ENCODE assay signal across 13 cellular contexts in the genomic region with DNA sequence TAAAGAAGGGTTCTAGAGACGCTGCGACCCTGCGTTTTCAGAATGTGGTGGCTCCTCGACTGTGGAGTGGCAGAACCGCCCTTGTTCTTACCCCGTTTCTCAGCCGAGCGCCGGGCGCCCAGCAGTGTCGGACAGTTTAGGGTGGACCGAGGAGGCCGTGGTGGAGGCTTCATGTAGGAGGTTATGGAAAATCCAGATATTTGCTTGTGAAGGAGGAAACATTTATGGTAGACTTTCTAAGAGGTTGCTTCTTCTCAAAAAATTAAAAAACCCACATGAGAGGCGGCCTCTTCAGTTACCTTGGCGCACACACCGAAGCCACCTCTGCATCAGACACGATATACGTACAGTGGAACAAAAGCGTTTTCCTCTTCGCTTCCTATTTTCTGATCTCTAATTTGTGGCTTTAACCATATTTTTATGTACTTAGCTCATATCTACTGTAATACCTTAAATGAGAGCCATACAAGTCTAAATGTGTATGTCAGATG.
A peak's percentile ranks its signal among the peaks of the same experiment; 100 is the strongest.
DNase-seq lines count a peak whose midpoint lies in the region; ATAC-seq and TF ChIP-seq lines count a peak whose summit lies in the region.
"Had no signal": no experiment of that assay in that cellular context is flagged by ENCODE, and none has a peak within 500 bp of the region (broad histone marks: within the 10 kb centered on the region; RNA-seq: fewer than 3 reads in every experiment).

No MANE protein-coding gene starts in this region.

- no peaks in the 10 kb centered on the region for H3K9me3 ChIP-seq in BLaER1 treated with 17β-estradiol and CSF1 and Interleukin-3, amounts not matched to agents 10 nM and 100 nM (replicated peaks in 1 of 11)
- no peaks in the 10 kb centered on the region for H3K9me3 ChIP-seq in T-helper 17 cell (ENCODE audit: control insufficient read depth, low read length, poor library complexity, severe bottlenecking)
- H3K9me3 ChIP-seq: left lung, neutrophil had no signal

- peaks cover 16 to 52% (median 35%) of the 10 kb centered on the region in 10 experiments for H3K4me1 ChIP-seq in BLaER1 treated with 17β-estradiol and CSF1 and Interleukin-3, amounts not matched to agents 10 nM and 100 nM

- H3K27me3 Mint-ChIP-seq in T-helper 17 cell (no peaks in the 10 kb centered on the region), nephron (ENCODE audit: low read depth) (peaks cover 5% of the 10 kb centered on the region)

- intact Hi-C loops in left cardiac atrium (cut with DNase I): no loop called here

- peaks cover 0 to 18% (median 12%) of the 10 kb centered on the region in 11 experiments; a peak in 13 of 22 replicates for H3K36me3 ChIP-seq in BLaER1 treated with 17β-estradiol and CSF1 and Interleukin-3, amounts not matched to agents 10 nM and 100 nM
- H3K36me3 ChIP-seq: neutrophil had no signal

- H3K4me3 Mint-ChIP-seq in T-helper 17 cell: peak overlapping the region; percentile 86
- no peak overlapping the region for H3K4me3 Mint-ChIP-seq in nephron

- TF ChIP-seq CTCF in nephron (IDR thresholded peaks at IDR 0.05; ENCODE audit: unreplicated experiment in 3 of 3): no peak

- peak; percentile 76 for ATAC-seq in T-helper 17 cell
- ATAC-seq in activated naive CD4-positive, alpha-beta T cell treated with anti-CD3 and anti-CD28 coated beads, Interleukin-2, amount 50 U/mL, for 72 hours: peak; percentile 33 to 41
- no peak for ATAC-seq in GM19324 (IDR thresholded peaks at IDR 0.05; ENCODE audit: low FRiP score, unreplicated experiment)
- ATAC-seq in left cardiac atrium: no peak
- ATAC-seq: left lung had no signal

- peaks cover 0 to 21% (median 6%) of the 10 kb centered on the region in 11 experiments; a peak in 10 of 22 replicates for H3K27me3 ChIP-seq in BLaER1 treated with 17β-estradiol and CSF1 and Interleukin-3, amounts not matched to agents 10 nM and 100 nM

- DNase-seq in T-helper 17 cell: no peak
- DNase-seq in activated naive CD4-positive, alpha-beta T cell treated with anti-CD3 and anti-CD28 coated beads, Interleukin-2, amount 50 U/mL, for 72 hours (ENCODE audit: low spot score in 2 of 2): peak in 1 of 2 donors; percentile 46
- DNase-seq in kidney tubule cell (ENCODE audit: low spot score): no peak
- no peak for DNase-seq in left cardiac atrium
- DNase-seq in A172 (ENCODE audit: low spot score): no peak
- DNase-seq: glutamatergic neuron, GOT3, NCI-H226 had no signal

- no peaks in the 10 kb centered on the region for H3K36me3 Mint-ChIP-seq in T-helper 17 cell (ENCODE audit: low read depth)
- H3K36me3 Mint-ChIP-seq in activated naive CD4-positive, alpha-beta T cell treated with anti-CD3 and anti-CD28 coated beads, Interleukin-2, amount 50 U/mL, for 72 hours: peaks cover 19 to 25% of the 10 kb centered on the region in 2 donors
- H3K36me3 Mint-ChIP-seq in nephron (ENCODE audit: low read depth): no peaks in the 10 kb centered on the region

- 0 out of 22 replicates have a peak overlapping the region, but pooled peaks of 1 of the 11 experiments have one; percentile 16 for H3K9ac ChIP-seq in BLaER1 treated with 17β-estradiol and CSF1 and Interleukin-3, amounts not matched to agents 10 nM and 100 nM

- peaks cover 31% of the 10 kb centered on the region for H3K4me1 Mint-ChIP-seq in T-helper 17 cell
- peaks cover 34% of the 10 kb centered on the region for H3K4me1 Mint-ChIP-seq in nephron

- no peak overlapping the region for H3K4me3 ChIP-seq in BLaER1 treated with 17β-estradiol and CSF1 and Interleukin-3, amounts not matched to agents 10 nM and 100 nM
- H3K4me3 ChIP-seq: left lung had no signal

- no peaks in the 10 kb centered on the region for H3K9me3 Mint-ChIP-seq in activated naive CD4-positive, alpha-beta T cell treated with anti-CD3 and anti-CD28 coated beads, Interleukin-2, amount 50 U/mL, for 72 hours
- H3K9me3 Mint-ChIP-seq in nephron: no peaks in the 10 kb centered on the region

- H3K27ac ChIP-seq in BLaER1 treated with 17β-estradiol and CSF1 and Interleukin-3, amounts not matched to agents 10 nM and 100 nM: no peak overlapping the region
- H3K27ac ChIP-seq: neutrophil had no signal

- peaks cover 0 to 26% (median 0%) of the 10 kb centered on the region in 11 experiments; a peak in 7 of 22 replicates for H4K20me1 ChIP-seq in BLaER1 treated with 17β-estradiol and CSF1 and Interleukin-3, amounts not matched to agents 10 nM and 100 nM

- peak overlapping the region in 10 of 11 experiments; percentile 21 to 60 (median 52); a peak in 20 of 22 replicates for H3K4me2 ChIP-seq in BLaER1 treated with 17β-estradiol and CSF1 and Interleukin-3, amounts not matched to agents 10 nM and 100 nM

- H3K27ac Mint-ChIP-seq in T-helper 17 cell: peak overlapping the region; percentile 98
- H3K27ac Mint-ChIP-seq in activated naive CD4-positive, alpha-beta T cell treated with anti-CD3 and anti-CD28 coated beads, Interleukin-2, amount 50 U/mL, for 72 hours: peak overlapping the region; percentile 94 to 98
- H3K27ac Mint-ChIP-seq in nephron: peak overlapping the region; percentile 42 to 80 (median 71)

Comparison
In these comparisons a context has a peak if more than half of its experiments do, and no peak if none do; other contexts are left out.
1. ATAC-seq: peak in T-helper 17 cell (single experiment) and activated naive CD4-positive, alpha-beta T cell treated with anti-CD3 and anti-CD28 coated beads, Interleukin-2, amount 50 U/mL, for 72 hours (2 of 2); none in GM19324 (single experiment) and left cardiac atrium (0 of 2).
2. Peak in every context shown above with its lines, with median percentiles within 50 percentile points of each other: H3K27ac Mint-ChIP-seq.